ENCODE assay signal across 13 cellular contexts in genomic region chr5:39178171-39178570, GRCh38. TPM values are rescaled to one million over a fixed set of nuclear protein-coding genes. Genes with fewer than 3 reads are reported as not detected.
DNase-seq lines count a peak whose midpoint lies in the region; ATAC-seq, FAIRE-seq and TF ChIP-seq lines count a peak whose summit lies in the region.
"Had no signal": no experiment of that assay in that cellular context is flagged by ENCODE, and none has a peak within 500 bp of the region (broad histone marks: within the 10 kb centered on the region; RNA-seq: fewer than 3 reads in every experiment).

No MANE protein-coding gene starts in this region.

- H3K27ac Mint-ChIP-seq in activated naive CD4-positive, alpha-beta T cell treated with anti-CD3 and anti-CD28 coated beads, Interleukin-2, amount 50 U/mL, for 24 hours: peak overlapping the region; percentile 95
- H3K27ac Mint-ChIP-seq: type B pancreatic cell had no signal

- peaks cover 17% of the 10 kb centered on the region for H3K36me3 Mint-ChIP-seq in activated naive CD4-positive, alpha-beta T cell treated with anti-CD3 and anti-CD28 coated beads, Interleukin-2, amount 50 U/mL, for 24 hours
- H3K36me3 Mint-ChIP-seq: type B pancreatic cell had no signal

- DNase-seq in activated naive CD4-positive, alpha-beta T cell treated with anti-CD3 and anti-CD28 coated beads, Interleukin-2, amount 50 U/mL, for 16 hours: no peak
- DNase-seq in endothelial cell of umbilical vein (ENCODE audit: low read depth, low spot score) (no peak), Peyer's patch (no peak), NCI-H524 (lab: John Stamatoyannopoulos, UW) (no peak)
- DNase-seq: adrenal gland; NCI-H187; stimulated activated CD4-positive, alpha-beta T cell treated with anti-CD3 and anti-CD28 coated beads, Interleukin-1b, Interleukin-23, amount 100 ng/mL, for 48 hours had no signal

- peak; percentile 77 for FAIRE-seq in endothelial cell of umbilical vein (lab: Jason Lieb, UNC)

- no peak for ATAC-seq in HG03378 (IDR thresholded peaks at IDR 0.05; ENCODE audit: unreplicated experiment)
- no peak for ATAC-seq in GM19328 (IDR thresholded peaks at IDR 0.05; ENCODE audit: unreplicated experiment)
- ATAC-seq: gastroesophageal sphincter had no signal

- H3K9me3 ChIP-seq in OCI-LY3 (ENCODE audit: insufficient read depth, low read length) (no peaks in the 10 kb centered on the region), endothelial cell of umbilical vein (replicated peaks; ENCODE audit: control insufficient read depth, insufficient read depth, low read length) (no peaks in the 10 kb centered on the region), Peyer's patch (no peaks in the 10 kb centered on the region)
- H3K9me3 ChIP-seq: adrenal gland, gastroesophageal sphincter had no signal

- H3K4me1 ChIP-seq in OCI-LY3 (ENCODE audit: low read length): peaks cover 43% of the 10 kb centered on the region
- H3K4me1 ChIP-seq in endothelial cell of umbilical vein (ENCODE audit: control insufficient read depth, extremely low read depth, insufficient read depth, low read length): no peaks in the 10 kb centered on the region
- no peaks in the 10 kb centered on the region for H3K4me1 ChIP-seq in Peyer's patch
- H3K4me1 ChIP-seq: gastroesophageal sphincter had no signal

- no peak overlapping the region for H3K4me3 ChIP-seq in OCI-LY3 (ENCODE audit: low read length)
- no peak overlapping the region for H3K4me3 ChIP-seq in endothelial cell of umbilical vein (replicated peaks in 1 of 3; ENCODE audit: insufficient read depth in 1 of 3, low read depth in 1 of 3, low read length in 3 of 3)
- no peak overlapping the region for H3K4me3 ChIP-seq in Peyer's patch
- H3K4me3 ChIP-seq: adrenal gland, gastroesophageal sphincter had no signal

- POLR2A ChIA-PET in endothelial cell of umbilical vein (lab: Charles Lee): no interaction called here

- peaks cover 96% of the 10 kb centered on the region for H3K4me1 Mint-ChIP-seq in activated naive CD4-positive, alpha-beta T cell treated with anti-CD3 and anti-CD28 coated beads, Interleukin-2, amount 50 U/mL, for 24 hours

- no peak for TF ChIP-seq CTCF in OCI-LY3 (IDR thresholded peaks at IDR 0.05; ENCODE audit: low read depth, low read length)
- TF ChIP-seq CTCF in endothelial cell of umbilical vein (IDR thresholded peaks at IDR 0.05; ENCODE audit: extremely low read depth in 1 of 2, insufficient read depth in 1 of 2, low read depth in 1 of 2, low read length in 2 of 2): no peak
- no peak for TF ChIP-seq CTCF in Peyer's patch (IDR thresholded peaks at IDR 0.05)

- H2AFZ ChIP-seq in OCI-LY3 (ENCODE audit: low read depth, low read length): no peak overlapping the region
- no peak overlapping the region for H2AFZ ChIP-seq in endothelial cell of umbilical vein (ENCODE audit: low read depth, low read length)

- H3K4me2 ChIP-seq in OCI-LY3 (ENCODE audit: low read length) (peak overlapping the region; percentile 71), endothelial cell of umbilical vein (ENCODE audit: insufficient read depth, low read length) (no peak overlapping the region)

- H3K27ac ChIP-seq in OCI-LY3 (ENCODE audit: low read length): peak overlapping the region; percentile 65
- no peak overlapping the region for H3K27ac ChIP-seq in endothelial cell of umbilical vein (ENCODE audit: insufficient read depth, low read depth, low read length)
- H3K27ac ChIP-seq in Peyer's patch: peak overlapping the region in 2 of 4 donors; percentile 0 to 68
- H3K27ac ChIP-seq: adrenal gland, gastroesophageal sphincter had no signal

- no peaks in the 10 kb centered on the region for H3K27me3 Mint-ChIP-seq in activated naive CD4-positive, alpha-beta T cell treated with anti-CD3 and anti-CD28 coated beads, Interleukin-2, amount 50 U/mL, for 24 hours

- H3K9ac ChIP-seq in OCI-LY3 (ENCODE audit: low read length) (no peak overlapping the region), endothelial cell of umbilical vein (replicated peaks; ENCODE audit: extremely low read depth, insufficient read depth, low read length) (no peak overlapping the region)

- CTCF ChIA-PET in endothelial cell of umbilical vein (lab: Charles Lee): interaction anchor here (1.0 to 1.2 kb wide), 2 partner anchors 9 to 106 kb away, joined by 3 read pairs; no protein-coding TSS in a partner anchor

- BruUV-seq in endothelial cell of umbilical vein (replicated peaks; lab: Mats Ljungman, UMichigan): no TSS peak

- no peaks in the 10 kb centered on the region for H3K9me1 ChIP-seq in endothelial cell of umbilical vein (replicated peaks; ENCODE audit: control insufficient read depth, extremely low read depth, insufficient read depth, low read length)

- H3K36me3 ChIP-seq in OCI-LY3 (replicated peaks; ENCODE audit: low read depth, low read length): no peaks in the 10 kb centered on the region
- H3K36me3 ChIP-seq in endothelial cell of umbilical vein (ENCODE audit: control insufficient read depth in 2 of 2, extremely low read depth in 1 of 2, insufficient read depth in 2 of 2, low read length in 2 of 2): no peaks in the 10 kb centered on the region
- H3K36me3 ChIP-seq in Peyer's patch: no peaks in the 10 kb centered on the region
- H3K36me3 ChIP-seq: adrenal gland, gastroesophageal sphincter had no signal

- H3K79me2 ChIP-seq in OCI-LY3 (ENCODE audit: low read length) (no peaks in the 10 kb centered on the region), endothelial cell of umbilical vein (ENCODE audit: control insufficient read depth, insufficient read depth, low read length) (no peaks in the 10 kb centered on the region)

- peaks cover 7% of the 10 kb centered on the region; the same call in 1 of the 2 replicates for H3K27me3 ChIP-seq in OCI-LY3 (ENCODE audit: low read depth, low read length)
- no peaks in the 10 kb centered on the region for H3K27me3 ChIP-seq in endothelial cell of umbilical vein (ENCODE audit: control insufficient read depth in 2 of 2, insufficient read depth in 2 of 2, low read length in 2 of 2)
- H3K27me3 ChIP-seq in Peyer's patch: no peaks in the 10 kb centered on the region
- H3K27me3 ChIP-seq: adrenal gland, gastroesophageal sphincter had no signal

- dilution Hi-C loops in endothelial cell of umbilical vein (cut with MboI; ENCODE audit: extremely low pct_ligation_motif_present, low sequenced_read_pairs): no loop called here

- TF ChIP-seq POLR2A in endothelial cell of umbilical vein (IDR thresholded peaks at IDR 0.05; ENCODE audit: low read depth, low read length) (no peak), Peyer's patch (IDR thresholded peaks at IDR 0.05) (no peak)

- H4K20me1 ChIP-seq in OCI-LY3 (ENCODE audit: insufficient read depth, low read length) (no peaks in the 10 kb centered on the region), endothelial cell of umbilical vein (replicated peaks; ENCODE audit: control insufficient read depth, extremely low read depth, insufficient read depth, low read length) (no peaks in the 10 kb centered on the region)

- no peaks in the 10 kb centered on the region for H3K9me3 Mint-ChIP-seq in activated naive CD4-positive, alpha-beta T cell treated with anti-CD3 and anti-CD28 coated beads, Interleukin-2, amount 50 U/mL, for 24 hours
- H3K9me3 Mint-ChIP-seq: type B pancreatic cell had no signal

- intact Hi-C loops in endothelial cell of umbilical vein (cut with micrococcal nuclease): no loop called here

- H3K4me3 Mint-ChIP-seq in activated naive CD4-positive, alpha-beta T cell treated with anti-CD3 and anti-CD28 coated beads, Interleukin-2, amount 50 U/mL, for 24 hours: peak overlapping the region; percentile 65
- H3K4me3 Mint-ChIP-seq: type B pancreatic cell had no signal

TF ChIP-seq in endothelial cell of umbilical vein, 7 proteins besides CTCF, POLR2A, EP300 and RAD21:
- peak; percentile 51 for TF ChIP-seq FOS (IDR thresholded peaks at IDR 0.05; ENCODE audit: borderline replicate concordance, insufficient read depth, low read length)
- TF ChIP-seq EZH2 (IDR thresholded peaks at IDR 0.05; ENCODE audit: borderline replicate concordance, low read depth, low read length, severe bottlenecking): no peak

RNA-seq across cellular contexts. Expression of gene FYB1, which starts 41.2 kb away (rescaled TPM):
- total RNA-seq in endothelial cell of umbilical vein (0.44 TPM in 1 of 2 replicates, not detected in the other), Peyer's patch (100 to 1,000 TPM in 1 of 4 donors, 10 to 100 TPM in 3; 12.1 to 184 (median 17.6) TPM)
- polyA plus RNA-seq in endothelial cell of umbilical vein: not detected in 2 replicates
- 0.01 and 0.08 TPM in 2 replicates for polyA plus RNA-seq in endothelial cell of umbilical vein (2011; cell fraction: cytosol; rRNA removed)
- not detected in 2 replicates for polyA plus RNA-seq in endothelial cell of umbilical vein (2011; cell fraction: nucleus; rRNA removed)
- not detected in 2 replicates for polyA plus RNA-seq in endothelial cell of umbilical vein (2012)
- polyA minus RNA-seq in endothelial cell of umbilical vein: 0.44 and 0.72 TPM in 2 replicates
- polyA minus RNA-seq in endothelial cell of umbilical vein (2011; cell fraction: cytosol; rRNA and poly(A)+ RNA removed): not detected
- 0.14 and 0.19 TPM in 2 replicates for polyA minus RNA-seq in endothelial cell of umbilical vein (2011; cell fraction: nucleus; rRNA and poly(A)+ RNA removed)
